ENCODE assay signal across 12 cellular contexts in genomic region chr6:53199156-53199555, GRCh38. TPM values are rescaled to one million over a fixed set of nuclear protein-coding genes. Genes with fewer than 3 reads are reported as not detected.
DNase-seq lines count a peak whose midpoint lies in the region; ATAC-seq and TF ChIP-seq lines count a peak whose summit lies in the region.
"Had no signal": no experiment of that assay in that cellular context is flagged by ENCODE, and none has a peak within 500 bp of the region (broad histone marks: within the 10 kb centered on the region; RNA-seq: fewer than 3 reads in every experiment).

No MANE protein-coding gene starts in this region.

- no peak for TF ChIP-seq CTCF in mucosa of descending colon (IDR thresholded peaks at IDR 0.05)

- intact Hi-C loops in mucosa of descending colon (cut with DNase I, micrococcal nuclease) = no loop called here

- DNase-seq in mucosa of descending colon = peak in 1 of 3 donors; percentile 8
- no peak for DNase-seq in putamen (ENCODE audit: low spot score)
- DNase-seq in caudate nucleus (lab: John Stamatoyannopoulos, UW) = no peak
- no peak for DNase-seq in D341Med (ENCODE audit: low spot score)
- no peak for DNase-seq in HuH-7 (ENCODE audit: low spot score)
- DNase-seq: activated gamma-delta T cell treated with Interleukin-2 at 50 U/mL for 16 hours, EL, NCI-H2227 treated with DMSO at 0.1 percent for 48 hours, psoas muscle had no signal

- no peaks in the 10 kb centered on the region for H3K36me3 ChIP-seq in mucosa of descending colon (ENCODE audit: low read depth)

- ATAC-seq in GM18873 (IDR thresholded peaks at IDR 0.05; ENCODE audit: low FRiP score, unreplicated experiment) = peak; percentile 97
- peak; percentile 98 for ATAC-seq in GM21786 (IDR thresholded peaks at IDR 0.05; ENCODE audit: unreplicated experiment)
- ATAC-seq in HG03432 (IDR thresholded peaks at IDR 0.05; ENCODE audit: unreplicated experiment) = peak; percentile 99
- peak; percentile 61 for ATAC-seq in mucosa of descending colon
- ATAC-seq: psoas muscle had no signal

- H3K4me1 ChIP-seq in mucosa of descending colon (ENCODE audit: low read depth) = no peaks in the 10 kb centered on the region
- H3K4me1 ChIP-seq: psoas muscle had no signal

- H3K9me3 ChIP-seq in mucosa of descending colon = no peaks in the 10 kb centered on the region
- H3K9me3 ChIP-seq: psoas muscle had no signal

- H3K4me3 ChIP-seq in mucosa of descending colon = no peak overlapping the region
- H3K4me3 ChIP-seq: psoas muscle had no signal

- H3K27ac ChIP-seq in caudate nucleus (ENCODE audit: low read depth, low read length) = no peak overlapping the region
- H3K27ac ChIP-seq: psoas muscle had no signal

RNA-seq across cellular contexts. Expression of gene GCM1, which starts 50.5 kb away (rescaled TPM):
- total RNA-seq in mucosa of descending colon = not detected
- total RNA-seq: psoas muscle had no signal
